ENCODE assay signal across 8 cellular contexts in genomic region chr11:46333129-46333947, GRCh38. TPM values are rescaled to one million over a fixed set of nuclear protein-coding genes. Genes with fewer than 3 reads are reported as not detected.
DNase-seq lines count a peak whose midpoint lies in the region; ATAC-seq and TF ChIP-seq lines count a peak whose summit lies in the region.

No MANE protein-coding gene starts in this region.

- peak overlapping the region; percentile 81 for H3K4me2 ChIP-seq in BLaER1

- TF ChIP-seq CTCF in brain microvascular endothelial cell (IDR thresholded peaks at IDR 0.05; ENCODE audit: low read depth, low read length, missing control alignments) (no peak), mesothelial cell of epicardium (IDR thresholded peaks at IDR 0.05; ENCODE audit: unreplicated experiment) (no peak)

- H3K4me3 ChIP-seq in BLaER1 (peak overlapping the region; percentile 64), brain microvascular endothelial cell (ENCODE audit: low read depth, low read length) (peak overlapping the region; percentile 32)

- peaks cover 41% of the 10 kb centered on the region for H3K4me1 ChIP-seq in BLaER1

- no peaks in the 10 kb centered on the region for H3K9me3 ChIP-seq in BLaER1

- H3K27me3 ChIP-seq in BLaER1 (peaks cover 80% of the 10 kb centered on the region), brain microvascular endothelial cell (replicated peaks) (peaks cover 34% of the 10 kb centered on the region)

- H3K36me3 ChIP-seq in BLaER1 (no peaks in the 10 kb centered on the region), brain microvascular endothelial cell (replicated peaks) (no peaks in the 10 kb centered on the region)

- H3K4me3 Mint-ChIP-seq in mesothelial cell of epicardium: peak overlapping the region; percentile 58

- in situ Hi-C loops in brain microvascular endothelial cell (cut with HindIII; ENCODE audit: low pct_ligation_motif_present, low sequenced_read_pairs) (no loop called here), KBM-7 (cut with MboI; ENCODE audit: low pct_unique_long_range_greater_than_20kb, low sequenced_read_pairs) (no loop called here)

- no peak overlapping the region for H3K27ac Mint-ChIP-seq in mesothelial cell of epicardium

- H3K9me3 Mint-ChIP-seq in mesothelial cell of epicardium: no peaks in the 10 kb centered on the region

- peaks cover 37% of the 10 kb centered on the region for H4K20me1 ChIP-seq in BLaER1

- DNase-seq in NCI-H1105 (lab: John Stamatoyannopoulos, UW) (peak; percentile 39), brain microvascular endothelial cell (no peak), mesothelial cell of epicardium (ENCODE audit: low spot score in 2 of 2, unreplicated experiment in 2 of 2) (no peak), KBM-7 (no peak), SIG-M5 (lab: John Stamatoyannopoulos, UW) (no peak)
- no peak for DNase-seq in NK-92 treated with Interleukin-12 subunit alpha and Interleukin-12 subunit beta, amount 100 ng/mL, for 24 hours (lab: John Stamatoyannopoulos, UW)

- peaks cover 62% of the 10 kb centered on the region for H3K27me3 Mint-ChIP-seq in mesothelial cell of epicardium (ENCODE audit: low read depth)

- H3K36me3 Mint-ChIP-seq in mesothelial cell of epicardium: no peaks in the 10 kb centered on the region

- H3K4me1 Mint-ChIP-seq in mesothelial cell of epicardium: peaks cover 21% of the 10 kb centered on the region

- ATAC-seq in GM19455 (IDR thresholded peaks at IDR 0.05; ENCODE audit: unreplicated experiment): no peak

- H3K27ac ChIP-seq in BLaER1: no peak overlapping the region
- no peak overlapping the region for H3K27ac ChIP-seq in brain microvascular endothelial cell

- no peak overlapping the region for H3K9ac ChIP-seq in BLaER1

RNA-seq across cellular contexts. Expression of gene DGKZ, which starts 13.9 kb away (rescaled TPM):
- 46.3 to 50.6 TPM (median 46.5 TPM) in 3 replicates for total RNA-seq in mesothelial cell of epicardium

RNA-seq across cellular contexts. Expression of gene MDK, which starts 48.1 kb away (rescaled TPM):
- total RNA-seq in mesothelial cell of epicardium: 1,547 to 1,604 TPM (median 1,586 TPM) in 3 replicates

RNA-seq across cellular contexts. Expression of gene CREB3L1, which starts 55.9 kb away (rescaled TPM):
- 34.5 to 43.0 TPM (median 36.3 TPM) in 3 replicates for total RNA-seq in mesothelial cell of epicardium

RNA-seq across cellular contexts. Expression of gene CHRM4, which starts 58.2 kb away (rescaled TPM):
- 0.42 to 0.68 TPM (median 0.51 TPM) in 3 replicates for total RNA-seq in mesothelial cell of epicardium
